22 cellular contexts compared by ENCODE assay signal in the genomic region with DNA sequence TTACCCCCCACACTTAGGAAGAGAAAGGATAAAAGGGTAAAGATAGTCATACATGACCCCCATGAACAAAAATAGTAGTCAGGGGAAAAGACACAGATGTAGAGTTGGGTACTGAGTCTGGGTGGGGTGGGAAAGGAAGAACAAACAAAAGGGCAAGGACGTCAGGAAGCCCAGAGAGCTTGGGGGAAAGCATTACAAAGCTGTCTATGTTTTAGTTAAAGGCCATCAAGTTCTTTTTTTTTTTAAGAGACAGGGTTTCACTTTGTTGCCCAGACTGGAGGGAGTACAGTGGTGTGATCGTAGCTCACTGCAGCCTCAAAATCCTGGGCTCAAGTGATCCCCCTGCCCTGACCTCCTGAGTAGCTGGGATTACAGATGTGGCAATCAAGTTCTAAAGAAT.
DNase-seq lines count a peak whose midpoint lies in the region; ATAC-seq and TF ChIP-seq lines count a peak whose summit lies in the region.
"Had no signal": no experiment of that assay in that cellular context is flagged by ENCODE, and none has a peak within 500 bp of the region (broad histone marks: within the 10 kb centered on the region; RNA-seq: fewer than 3 reads in every experiment).

No MANE protein-coding gene starts in this region.

- no peaks in the 10 kb centered on the region for H3K36me3 Mint-ChIP-seq in stimulated activated naive B cell treated with anti-CD40 and anti-IgM and Interleukin-4, amounts not matched to agents 10 μg/mL and 1 μg/mL and 100 μg/mL, for 72 hours
- H3K36me3 Mint-ChIP-seq: CD4-positive, CD25-positive, alpha-beta regulatory T cell had no signal

- DNase-seq in left colon (no peak), HEK293T (ENCODE audit: extremely low spot score) (no peak), mucosa of gallbladder (ENCODE audit: low spot score) (no peak)
- no peak for DNase-seq in stimulated activated naive B cell treated with anti-CD40 and anti-IgM and Interleukin-4, amounts not matched to agents 10 μg/mL and 1 μg/mL and 100 μg/mL, for 72 hours
- DNase-seq in stimulated activated naive CD8-positive, alpha-beta T cell treated with anti-CD3 and anti-CD28 coated beads, Interleukin-15, Interleukin-2, amounts not matched to agents 100 U/mL and 50 U/mL, for 24 hours: no peak
- no peak for DNase-seq in activated CD4-positive, CD25-positive, alpha-beta regulatory T cell (lab: John Stamatoyannopoulos, UW)
- DNase-seq: ACHN; activated CD4-positive, alpha-beta T cell treated with anti-CD3 and anti-CD28 coated beads, Interleukin-2, amount 50 U/mL, for 48 hours; activated naive CD4-positive, alpha-beta T cell; activated T-cell treated with anti-CD3 and anti-CD28 coated beads for 4 hours; CD4-positive, CD25-positive, alpha-beta regulatory T cell; cortex of kidney; GF-D8; H7; NCI-H1105; NCI-H2107; SHP77 treated with DMSO at 0.1 percent for 48 hours; stimulated activated naive CD4-positive, alpha-beta T cell had no signal

- no peak overlapping the region for H3K27ac ChIP-seq in BLaER1
- H3K27ac ChIP-seq in angular gyrus (ENCODE audit: low read depth, low read length): peak overlapping the region; percentile 14

- no peaks in the 10 kb centered on the region for H3K27me3 ChIP-seq in BLaER1

- H3K9ac ChIP-seq in BLaER1: no peak overlapping the region; the same call in 1 of the 2 replicates

- H3K4me2 ChIP-seq in BLaER1: peak overlapping the region; percentile 57

- no peak overlapping the region for H3K4me3 ChIP-seq in BLaER1
- H3K4me3 ChIP-seq: GM12878 had no signal

- intact Hi-C loops in left colon (cut with DNase I, micrococcal nuclease): no loop called here

- peaks cover 12 to 34% of the 10 kb centered on the region in 2 donors for H3K4me1 Mint-ChIP-seq in stimulated activated naive B cell treated with anti-CD40 and anti-IgM and Interleukin-4, amounts not matched to agents 10 μg/mL and 1 μg/mL and 100 μg/mL, for 72 hours

- H3K36me3 ChIP-seq in BLaER1: peaks cover 97% of the 10 kb centered on the region

- H3K27me3 Mint-ChIP-seq in stimulated activated naive B cell treated with anti-CD40 and anti-IgM and Interleukin-4, amounts not matched to agents 10 μg/mL and 1 μg/mL and 100 μg/mL, for 72 hours: peaks cover 2 to 6% of the 10 kb centered on the region in 2 donors

- H3K4me1 ChIP-seq in BLaER1: peaks cover 68% of the 10 kb centered on the region

- H3K4me3 Mint-ChIP-seq in stimulated activated naive B cell treated with anti-CD40 and anti-IgM and Interleukin-4, amounts not matched to agents 10 μg/mL and 1 μg/mL and 100 μg/mL, for 72 hours: no peak overlapping the region
- H3K4me3 Mint-ChIP-seq: CD4-positive, CD25-positive, alpha-beta regulatory T cell; T-helper 1 cell treated with Interleukin-12 subunit alpha and Interleukin-12 subunit beta and Interleukin-4 antibody, amounts not matched to agents 30 μg/mL and 1 μg/mL, for 36 hours had no signal

- POLR2A ChIA-PET in HEK293T (lab: Yijun Ruan, JAX): no interaction called here

- no peaks in the 10 kb centered on the region for H3K9me3 ChIP-seq in BLaER1

- peaks cover 100% of the 10 kb centered on the region for H4K20me1 ChIP-seq in BLaER1

- CTCF ChIA-PET in HEK293T (lab: Yijun Ruan, JAX): interaction anchor here (0.6 to 5.0 kb wide), 3 partner anchors 14 to 138 kb away, joined by 3 to 33 read pairs (median 3); no protein-coding TSS in a partner anchor

- peak; percentile 8 for ATAC-seq in left colon
- no peak for ATAC-seq in stimulated activated naive B cell treated with anti-CD40 and anti-IgM and Interleukin-4, amounts not matched to agents 10 μg/mL and 1 μg/mL and 100 μg/mL, for 72 hours (replicated peaks)
- ATAC-seq in stimulated activated naive CD8-positive, alpha-beta T cell treated with anti-CD3 and anti-CD28 coated beads, Interleukin-15, Interleukin-2, amounts not matched to agents 100 U/mL and 50 U/mL, for 24 hours: no peak

- H3K27ac Mint-ChIP-seq in stimulated activated naive B cell treated with anti-CD40 and anti-IgM and Interleukin-4, amounts not matched to agents 10 μg/mL and 1 μg/mL and 100 μg/mL, for 72 hours: peak overlapping the region; percentile 60
- H3K27ac Mint-ChIP-seq: CD4-positive, CD25-positive, alpha-beta regulatory T cell; T-helper 1 cell treated with Interleukin-12 subunit alpha and Interleukin-12 subunit beta and Interleukin-4 antibody, amounts not matched to agents 30 μg/mL and 1 μg/mL, for 36 hours had no signal

- no peaks in the 10 kb centered on the region for H3K9me3 Mint-ChIP-seq in stimulated activated naive B cell treated with anti-CD40 and anti-IgM and Interleukin-4, amounts not matched to agents 10 μg/mL and 1 μg/mL and 100 μg/mL, for 72 hours
- H3K9me3 Mint-ChIP-seq: T-helper 1 cell treated with Interleukin-12 subunit alpha and Interleukin-12 subunit beta and Interleukin-4 antibody, amounts not matched to agents 30 μg/mL and 1 μg/mL, for 36 hours had no signal

TF ChIP-seq in HEK293T, 16 proteins besides CTCF, POLR2A, EP300 and RAD21:
- TF ChIP-seq, protein P1, sequence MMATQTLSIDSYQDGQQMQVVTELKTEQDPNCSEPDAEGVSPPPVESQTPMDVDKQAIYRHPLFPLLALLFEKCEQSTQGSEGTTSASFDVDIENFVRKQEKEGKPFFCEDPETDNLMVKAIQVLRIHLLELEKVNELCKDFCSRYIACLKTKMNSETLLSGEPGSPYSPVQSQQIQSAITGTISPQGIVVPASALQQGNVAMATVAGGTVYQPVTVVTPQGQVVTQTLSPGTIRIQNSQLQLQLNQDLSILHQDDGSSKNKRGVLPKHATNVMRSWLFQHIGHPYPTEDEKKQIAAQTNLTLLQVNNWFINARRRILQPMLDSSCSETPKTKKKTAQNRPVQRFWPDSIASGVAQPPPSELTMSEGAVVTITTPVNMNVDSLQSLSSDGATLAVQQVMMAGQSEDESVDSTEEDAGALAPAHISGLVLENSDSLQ (IDR thresholded peaks at IDR 0.05): no peak
